In genomic region chr6:167079853-167080297, GRCh38 we compare ENCODE assay signal across 9 cellular contexts. TPM values are rescaled to one million over a fixed set of nuclear protein-coding genes. Genes with fewer than 3 reads are reported as not detected.
DNase-seq lines count a peak whose midpoint lies in the region; ATAC-seq and TF ChIP-seq lines count a peak whose summit lies in the region.
"Had no signal": no experiment of that assay in that cellular context is flagged by ENCODE, and none has a peak within 500 bp of the region (broad histone marks: within the 10 kb centered on the region; RNA-seq: fewer than 3 reads in every experiment).

No MANE protein-coding gene starts in this region.

- H3K27ac Mint-ChIP-seq in activated CD4-positive, alpha-beta T cell treated with anti-CD3 and anti-CD28 coated beads, Interleukin-2, amount 10 ng/mL, durations not matched to agents 24 days and 14 days = peak overlapping the region; percentile 34

- peaks cover 15% of the 10 kb centered on the region for H3K27me3 Mint-ChIP-seq in activated CD4-positive, alpha-beta T cell treated with anti-CD3 and anti-CD28 coated beads, Interleukin-2, amount 10 ng/mL, durations not matched to agents 24 days and 14 days

- H3K4me3 ChIP-seq in foreskin fibroblast (ENCODE audit: low read depth in 1 of 2, low read length in 2 of 2) = no peak overlapping the region
- H3K4me3 ChIP-seq: SJSA1 had no signal

- H3K4me3 Mint-ChIP-seq in activated CD4-positive, alpha-beta T cell treated with anti-CD3 and anti-CD28 coated beads, Interleukin-2, amount 10 ng/mL, durations not matched to agents 24 days and 14 days = no peak overlapping the region

- no peaks in the 10 kb centered on the region for H3K36me3 Mint-ChIP-seq in activated CD4-positive, alpha-beta T cell treated with anti-CD3 and anti-CD28 coated beads, Interleukin-2, amount 10 ng/mL, durations not matched to agents 24 days and 14 days (ENCODE audit: low read depth)

- TF ChIP-seq CTCF in foreskin fibroblast (IDR thresholded peaks at IDR 0.05; ENCODE audit: low read depth, low read length) = no peak

- no peaks in the 10 kb centered on the region for H3K9me3 Mint-ChIP-seq in activated CD4-positive, alpha-beta T cell treated with anti-CD3 and anti-CD28 coated beads, Interleukin-2, amount 10 ng/mL, durations not matched to agents 24 days and 14 days

- peaks cover 15% of the 10 kb centered on the region for H3K4me1 Mint-ChIP-seq in activated CD4-positive, alpha-beta T cell treated with anti-CD3 and anti-CD28 coated beads, Interleukin-2, amount 10 ng/mL, durations not matched to agents 24 days and 14 days

- intact Hi-C loops in activated CD4-positive, alpha-beta T cell treated with anti-CD3 and anti-CD28 coated beads, Interleukin-2, amount 10 ng/mL, durations not matched to agents 24 days and 14 days (cut with micrococcal nuclease) = loop anchor here (2.0 kb wide), 1 partner anchor 33 kb away; no protein-coding TSS in a partner anchor

- ATAC-seq in GM19328 (IDR thresholded peaks at IDR 0.05; ENCODE audit: unreplicated experiment) = peak; percentile 99
- peak; percentile 98 for ATAC-seq in HG03097 (IDR thresholded peaks at IDR 0.05; ENCODE audit: low FRiP score, unreplicated experiment)

- DNase-seq in activated CD4-positive, alpha-beta T cell treated with anti-CD3 and anti-CD28 coated beads, Interleukin-2, amount 10 ng/mL, durations not matched to agents 24 days and 14 days = peak; percentile 73
- peak; percentile 30 to 38 for DNase-seq in stimulated activated CD4-positive, alpha-beta T cell treated with anti-CD3 and anti-CD28 coated beads, Interleukin-1b, Interleukin-23, amount 100 ng/mL, for 4 hours (ENCODE audit: low read depth in 2 of 2)
- DNase-seq in hepatic stellate cell (ENCODE audit: low spot score) (no peak), NCI-H69 (lab: John Stamatoyannopoulos, UW) (no peak), foreskin fibroblast (no peak), cortex of kidney (lab: John Stamatoyannopoulos, UW) (no peak)

RNA-seq across cellular contexts. Expression of gene CCR6, which starts 43.0 kb away (rescaled TPM):
- total RNA-seq in activated CD4-positive, alpha-beta T cell treated with anti-CD3 and anti-CD28 coated beads, Interleukin-2, amount 10 ng/mL, durations not matched to agents 24 days and 14 days = not detected in 2 replicates
- total RNA-seq: SJSA1 had no signal

Comparison
In these comparisons a context has a peak if more than half of its experiments do, and no peak if none do; other contexts are left out.
1. DNase-seq: peak in activated CD4-positive, alpha-beta T cell treated with anti-CD3 and anti-CD28 coated beads, Interleukin-2, amount 10 ng/mL, durations not matched to agents 24 days and 14 days (single experiment) and stimulated activated CD4-positive, alpha-beta T cell treated with anti-CD3 and anti-CD28 coated beads, Interleukin-1b, Interleukin-23, amount 100 ng/mL, for 4 hours (2 of 2); none in hepatic stellate cell (single experiment), NCI-H69 (single experiment), foreskin fibroblast (0 of 2) and cortex of kidney (single experiment).